11 cellular contexts compared by ENCODE assay signal in genomic region chr2:170554278-170554955, GRCh38.
A peak's percentile ranks its signal among the peaks of the same experiment; 100 is the strongest.
DNase-seq lines count a peak whose midpoint lies in the region; ATAC-seq and TF ChIP-seq lines count a peak whose summit lies in the region.
"Had no signal": no experiment of that assay in that cellular context is flagged by ENCODE, and none has a peak within 500 bp of the region (broad histone marks: within the 10 kb centered on the region; RNA-seq: fewer than 3 reads in every experiment).

No MANE protein-coding gene starts in this region.

- no peak overlapping the region for H3K4me3 Mint-ChIP-seq in stimulated activated memory B cell treated with anti-CD40 and anti-IgM and Interleukin-4, amounts not matched to agents 10 μg/mL and 1 μg/mL and 100 μg/mL, for 72 hours
- H3K4me3 Mint-ChIP-seq: nephron had no signal

- H3K36me3 ChIP-seq in body of pancreas (replicated peaks in 1 of 2; ENCODE audit: insufficient read depth in 1 of 2, low read depth in 2 of 2), result no peaks in the 10 kb centered on the region
- no peaks in the 10 kb centered on the region for H3K36me3 ChIP-seq in heart right ventricle
- H3K36me3 ChIP-seq in suprapubic skin, result no peaks in the 10 kb centered on the region
- H3K36me3 ChIP-seq: cardiac muscle cell had no signal

- no peak for TF ChIP-seq EP300 in suprapubic skin (IDR thresholded peaks at IDR 0.05)

- no peak overlapping the region for H3K4me3 ChIP-seq in body of pancreas
- no peak overlapping the region for H3K4me3 ChIP-seq in heart right ventricle
- no peak overlapping the region for H3K4me3 ChIP-seq in suprapubic skin
- H3K4me3 ChIP-seq in dorsolateral prefrontal cortex, result no peak overlapping the region
- H3K4me3 ChIP-seq: cardiac muscle cell had no signal

- no peak for TF ChIP-seq POLR2A in body of pancreas (IDR thresholded peaks at IDR 0.05)
- TF ChIP-seq POLR2A in suprapubic skin (IDR thresholded peaks at IDR 0.05), result no peak

- 44 to 57% methylated on average over 7 of the region's 7 CpGs for WGBS in body of pancreas, 2 donors
- WGBS in heart right ventricle, 2 donors, result 63 to 68% methylated on average over 7 of the region's 7 CpGs
- 25% methylated on average over 7 of the region's 7 CpGs for WGBS in suprapubic skin

- ATAC-seq in body of pancreas (peak; percentile 24), heart right ventricle (peak in 5 of 8 donors; percentile 59 to 85 (median 73)), HG03457 (IDR thresholded peaks at IDR 0.05; ENCODE audit: unreplicated experiment) (no peak), GM19324 (IDR thresholded peaks at IDR 0.05; ENCODE audit: low FRiP score, unreplicated experiment) (no peak)
- ATAC-seq in stimulated activated memory B cell treated with anti-CD40 and anti-IgM and Interleukin-4, amounts not matched to agents 10 μg/mL and 1 μg/mL and 100 μg/mL, for 72 hours, result no peak

- intact Hi-C loops in body of pancreas (cut with DNase I) (no loop called here), heart right ventricle (cut with DNase I) (no loop called here), dorsolateral prefrontal cortex (cut with DNase I) (no loop called here)

- no peaks in the 10 kb centered on the region for H3K4me1 Mint-ChIP-seq in stimulated activated memory B cell treated with anti-CD40 and anti-IgM and Interleukin-4, amounts not matched to agents 10 μg/mL and 1 μg/mL and 100 μg/mL, for 72 hours
- H3K4me1 Mint-ChIP-seq: nephron had no signal

- no peak overlapping the region for H3K27ac Mint-ChIP-seq in stimulated activated memory B cell treated with anti-CD40 and anti-IgM and Interleukin-4, amounts not matched to agents 10 μg/mL and 1 μg/mL and 100 μg/mL, for 72 hours
- H3K27ac Mint-ChIP-seq: nephron had no signal

- TF ChIP-seq CTCF in body of pancreas (IDR thresholded peaks at IDR 0.05) (no peak), heart right ventricle (IDR thresholded peaks at IDR 0.05) (no peak), suprapubic skin (IDR thresholded peaks at IDR 0.05) (no peak), dorsolateral prefrontal cortex (IDR thresholded peaks at IDR 0.05 in 54 of 56, conservative IDR thresholded peaks at IDR 0.05 in 2 of 56; ENCODE audit: low read depth in 1 of 56, partially characterized antibody in 56 of 56) (no peak)

- H3K27me3 ChIP-seq in body of pancreas, result no peaks in the 10 kb centered on the region
- H3K27me3 ChIP-seq in heart right ventricle, result no peaks in the 10 kb centered on the region
- H3K27me3 ChIP-seq in suprapubic skin, result no peaks in the 10 kb centered on the region
- H3K27me3 ChIP-seq in dorsolateral prefrontal cortex, result peaks cover 0 to 4% (median 0%) of the 10 kb centered on the region in 45 donors
- H3K27me3 ChIP-seq: cardiac muscle cell had no signal

- no peaks in the 10 kb centered on the region for H3K27me3 Mint-ChIP-seq in stimulated activated memory B cell treated with anti-CD40 and anti-IgM and Interleukin-4, amounts not matched to agents 10 μg/mL and 1 μg/mL and 100 μg/mL, for 72 hours

- H3K27ac ChIP-seq in body of pancreas (peak overlapping the region in 1 of 4 donors; percentile 29), heart right ventricle (no peak overlapping the region), suprapubic skin (peak overlapping the region; percentile 62), dorsolateral prefrontal cortex (no peak overlapping the region)
- H3K27ac ChIP-seq: cardiac muscle cell had no signal

- DNase-seq in HS-5 (ENCODE audit: low read depth), result peak; percentile 92
- peak; percentile 28 to 47 (median 34) for DNase-seq in body of pancreas
- peak; percentile 13 to 64 for DNase-seq in heart right ventricle
- DNase-seq in suprapubic skin (ENCODE audit: low spot score in 2 of 2), result peak; percentile 73 to 78
- DNase-seq in dorsolateral prefrontal cortex, result no peak
- DNase-seq: activated CD8-positive, alpha-beta memory T cell treated with anti-CD3 and anti-CD28 coated beads, Interleukin-2, amount 50 U/mL, for 48 hours had no signal

- peaks cover 9% of the 10 kb centered on the region for H3K9me3 Mint-ChIP-seq in stimulated activated memory B cell treated with anti-CD40 and anti-IgM and Interleukin-4, amounts not matched to agents 10 μg/mL and 1 μg/mL and 100 μg/mL, for 72 hours

- H3K4me1 ChIP-seq in body of pancreas, result no peaks in the 10 kb centered on the region
- H3K4me1 ChIP-seq in heart right ventricle, result peaks cover 0 to 11% (median 6%) of the 10 kb centered on the region in 9 donors
- H3K4me1 ChIP-seq in suprapubic skin, result peaks cover 16% of the 10 kb centered on the region

- H3K36me3 Mint-ChIP-seq in stimulated activated memory B cell treated with anti-CD40 and anti-IgM and Interleukin-4, amounts not matched to agents 10 μg/mL and 1 μg/mL and 100 μg/mL, for 72 hours, result no peaks in the 10 kb centered on the region

- H3K9me3 ChIP-seq in body of pancreas (peaks cover 0 to 11% (median 0%) of the 10 kb centered on the region in 3 donors), heart right ventricle (peaks cover 0 to 17% (median 6%) of the 10 kb centered on the region in 11 donors), suprapubic skin (no peaks in the 10 kb centered on the region)

Comparison
In these comparisons a context has a peak if more than half of its experiments do, and no peak if none do; other contexts are left out.
1. DNase-seq: peak in HS-5 (single experiment), body of pancreas (4 of 4), heart right ventricle (2 of 2) and suprapubic skin (2 of 2); none in dorsolateral prefrontal cortex (0 of 10).
2. ATAC-seq: peak in body of pancreas (single experiment) and heart right ventricle (5 of 8); none in HG03457 (single experiment), stimulated activated memory B cell treated with anti-CD40 and anti-IgM and Interleukin-4, amounts not matched to agents 10 μg/mL and 1 μg/mL and 100 μg/mL, for 72 hours (single experiment) and GM19324 (single experiment).